In the genomic region with DNA sequence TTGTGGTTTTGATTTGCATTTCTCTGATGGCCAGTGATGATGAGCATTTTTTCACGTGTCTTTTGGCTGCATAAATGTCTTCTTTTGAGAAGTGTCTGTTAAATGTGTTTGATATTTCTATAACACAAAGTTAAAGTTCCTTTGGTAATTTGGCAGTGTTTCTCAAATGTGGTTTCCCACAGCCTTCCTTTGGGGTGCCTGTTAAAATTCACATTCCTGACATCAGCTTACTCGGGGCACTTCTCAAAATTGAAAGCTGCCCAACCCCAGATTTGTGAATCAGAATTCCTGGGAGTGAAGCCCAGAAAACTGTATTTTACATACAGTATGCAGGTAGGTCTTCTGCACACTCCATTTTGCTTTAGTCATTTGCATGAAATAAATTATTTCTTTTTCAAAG, we compare ENCODE assay signal across 23 cellular contexts.
DNase-seq lines count a peak whose midpoint lies in the region; ATAC-seq and TF ChIP-seq lines count a peak whose summit lies in the region.
"Had no signal": no experiment of that assay in that cellular context is flagged by ENCODE, and none has a peak within 500 bp of the region (broad histone marks: within the 10 kb centered on the region; RNA-seq: fewer than 3 reads in every experiment).

No MANE protein-coding gene starts in this region.

- H3K9me3 Mint-ChIP-seq in CD4-positive, alpha-beta memory T cell: no peaks in the 10 kb centered on the region
- H3K9me3 Mint-ChIP-seq in natural killer cell treated with Interleukin-12 subunit alpha and Interleukin-12 subunit beta and Interleukin-15 and Interleukin-18, amount 100 ng/mL, for 72 hours: no peaks in the 10 kb centered on the region
- H3K9me3 Mint-ChIP-seq: activated CD4-positive, alpha-beta T cell treated with anti-CD3 and anti-CD28 coated beads, Interleukin-2, amount 10 ng/mL, durations not matched to agents 24 days and 14 days; stimulated activated naive CD8-positive, alpha-beta T cell treated with anti-CD3 and anti-CD28 coated beads, Interleukin-15, amount 100 ng/mL, for 72 hours had no signal

- no peak overlapping the region for H3K27ac ChIP-seq in CD4-positive, alpha-beta memory T cell (ENCODE audit: low read depth, low read length)
- H3K27ac ChIP-seq in GM23248 (no peak overlapping the region), VCaP (peak overlapping the region; percentile 55)
- H3K27ac ChIP-seq: brain microvascular endothelial cell, tibial nerve had no signal

- H3K4me3 ChIP-seq in CD4-positive, alpha-beta memory T cell (ENCODE audit: low read length in 2 of 2): no peak overlapping the region
- no peak overlapping the region for H3K4me3 ChIP-seq in GM23248
- H3K4me3 ChIP-seq: HAP-1, smooth muscle cell, tibial nerve had no signal

- H3K27me3 Mint-ChIP-seq in CD4-positive, alpha-beta memory T cell: no peaks in the 10 kb centered on the region
- no peaks in the 10 kb centered on the region for H3K27me3 Mint-ChIP-seq in natural killer cell treated with Interleukin-12 subunit alpha and Interleukin-12 subunit beta and Interleukin-15 and Interleukin-18, amount 100 ng/mL, for 72 hours
- H3K27me3 Mint-ChIP-seq: activated CD4-positive, alpha-beta T cell treated with anti-CD3 and anti-CD28 coated beads, Interleukin-2, amount 10 ng/mL, durations not matched to agents 24 days and 14 days; stimulated activated naive CD8-positive, alpha-beta T cell treated with anti-CD3 and anti-CD28 coated beads, Interleukin-15, amount 100 ng/mL, for 72 hours had no signal

- in situ Hi-C loops in GM23248 (cut with MboI): no loop called here

- no peak overlapping the region for H3K9ac ChIP-seq in GM23248

- H4K20me1 ChIP-seq in GM23248 (ENCODE audit: insufficient read depth): no peaks in the 10 kb centered on the region

- no peaks in the 10 kb centered on the region for H3K9me3 ChIP-seq in CD4-positive, alpha-beta memory T cell (ENCODE audit: control insufficient read depth in 1 of 2, low read length in 2 of 2)
- H3K9me3 ChIP-seq in GM23248 (ENCODE audit: low read depth): no peaks in the 10 kb centered on the region
- H3K9me3 ChIP-seq: HAP-1, tibial nerve had no signal

- H3K4me3 Mint-ChIP-seq in CD4-positive, alpha-beta memory T cell: no peak overlapping the region
- H3K4me3 Mint-ChIP-seq in natural killer cell treated with Interleukin-12 subunit alpha and Interleukin-12 subunit beta and Interleukin-15 and Interleukin-18, amount 100 ng/mL, for 72 hours: peak overlapping the region; percentile 31
- H3K4me3 Mint-ChIP-seq: activated CD4-positive, alpha-beta T cell treated with anti-CD3 and anti-CD28 coated beads, Interleukin-2, amount 10 ng/mL, durations not matched to agents 24 days and 14 days; activated T-cell treated with anti-CD3 and anti-CD28 coated beads, Interleukin-2, amount 50 U/mL, for 4 hours; naive B cell; stimulated activated naive CD8-positive, alpha-beta T cell treated with anti-CD3 and anti-CD28 coated beads, Interleukin-15, amount 100 ng/mL, for 72 hours had no signal

- peaks cover 43% of the 10 kb centered on the region for H3K79me2 ChIP-seq in GM23248 (ENCODE audit: insufficient read depth)

- H3K9me2 ChIP-seq in GM23248 (ENCODE audit: insufficient read depth): no peaks in the 10 kb centered on the region

- peaks cover 9% of the 10 kb centered on the region for H3K4me1 ChIP-seq in CD4-positive, alpha-beta memory T cell (ENCODE audit: insufficient read depth, low read length)
- H3K4me1 ChIP-seq in GM23248 (ENCODE audit: insufficient read depth): peaks cover 24% of the 10 kb centered on the region
- H3K4me1 ChIP-seq: HAP-1 had no signal

- CTCF ChIA-PET in CD4-positive, alpha-beta memory T cell (lab: Charles Lee; ENCODE audit: partially characterized antibody): no interaction called here

- peaks cover 14 to 34% (median 28%) of the 10 kb centered on the region in 4 donors for H3K4me1 Mint-ChIP-seq in CD4-positive, alpha-beta memory T cell
- peaks cover 4 to 34% of the 10 kb centered on the region in 2 donors for H3K4me1 Mint-ChIP-seq in natural killer cell treated with Interleukin-12 subunit alpha and Interleukin-12 subunit beta and Interleukin-15 and Interleukin-18, amount 100 ng/mL, for 72 hours (ENCODE audit: low read depth in 2 of 2)
- H3K4me1 Mint-ChIP-seq: naive B cell had no signal

- WGBS in GM23248 (ENCODE audit: low coverage in 1 of 2, low lambda C conversion rate in 2 of 2, missing lambda C conversion rate in 2 of 2), 2 experiments: 49 to 68% methylated on average over 2 of the region's 2 CpGs

- POLR2A ChIA-PET in CD4-positive, alpha-beta memory T cell (lab: Charles Lee; ENCODE audit: partially characterized antibody): no interaction called here

- H3K4me2 ChIP-seq in GM23248 (ENCODE audit: unreplicated experiment): no peak overlapping the region
- H3K4me2 ChIP-seq: smooth muscle cell had no signal

- intact Hi-C loops in CD4-positive, alpha-beta memory T cell (cut with micrococcal nuclease): no loop called here

- H3K36me3 ChIP-seq in CD4-positive, alpha-beta memory T cell (ENCODE audit: insufficient read depth, low read length): no peaks in the 10 kb centered on the region
- H3K36me3 ChIP-seq in GM23248 (ENCODE audit: low read depth): no peaks in the 10 kb centered on the region
- H3K36me3 ChIP-seq: brain microvascular endothelial cell, HAP-1, tibial nerve had no signal

- TF ChIP-seq CTCF in VCaP (conservative IDR thresholded peaks at IDR 0.05): no peak

- peak overlapping the region in 4 of 7 donors; percentile 20 to 67 (median 57) for H3K27ac Mint-ChIP-seq in CD4-positive, alpha-beta memory T cell
- H3K27ac Mint-ChIP-seq in natural killer cell treated with Interleukin-12 subunit alpha and Interleukin-12 subunit beta and Interleukin-15 and Interleukin-18, amount 100 ng/mL, for 72 hours: peak overlapping the region in 1 of 2 donors; percentile 31
- H3K27ac Mint-ChIP-seq: activated CD4-positive, alpha-beta T cell treated with anti-CD3 and anti-CD28 coated beads, Interleukin-2, amount 10 ng/mL, durations not matched to agents 24 days and 14 days; naive B cell; stimulated activated naive CD8-positive, alpha-beta T cell treated with anti-CD3 and anti-CD28 coated beads, Interleukin-15, amount 100 ng/mL, for 72 hours had no signal

- no peak for DNase-seq in CD4-positive, alpha-beta memory T cell
- DNase-seq in GM23248 (peak; percentile 28), NAMALWA (ENCODE audit: low spot score) (no peak)
- DNase-seq in natural killer cell treated with Interleukin-12 subunit alpha and Interleukin-12 subunit beta and Interleukin-15 and Interleukin-18, amount 100 ng/mL, for 72 hours (ENCODE audit: low spot score): no peak
- DNase-seq: activated CD4-positive, alpha-beta T cell treated with anti-CD3 and anti-CD28 coated beads, Interleukin-2, amount 10 ng/mL, durations not matched to agents 24 days and 14 days; activated T-cell treated with anti-CD3 and anti-CD28 coated beads, Interleukin-2, amount 50 U/mL, for 4 hours; brain microvascular endothelial cell; left ventricle myocardium superior; MV-4-11; naive B cell; NCI-H146; NCI-H446 treated with DMSO at 0.1 percent for 48 hours; NCI-H82; stimulated activated CD4-positive, alpha-beta T cell treated with anti-CD3 and anti-CD28 coated beads, Interleukin-1b, Interleukin-23, amount 100 ng/mL, for 48 hours; stimulated activated CD8-positive, alpha-beta memory T cell treated with anti-CD3 and anti-CD28 coated beads, Interleukin-4, amount 100 ng/mL, for 48 hours; stimulated activated naive CD8-positive, alpha-beta T cell treated with anti-CD3 and anti-CD28 coated beads, Interleukin-15, amount 100 ng/mL, for 72 hours had no signal

- H3K36me3 Mint-ChIP-seq in CD4-positive, alpha-beta memory T cell: peaks cover 7 to 9% of the 10 kb centered on the region in 2 donors
- H3K36me3 Mint-ChIP-seq in natural killer cell treated with Interleukin-12 subunit alpha and Interleukin-12 subunit beta and Interleukin-15 and Interleukin-18, amount 100 ng/mL, for 72 hours: peaks cover 4% of the 10 kb centered on the region
- H3K36me3 Mint-ChIP-seq: naive B cell had no signal

- H2AFZ ChIP-seq in GM23248: no peak overlapping the region

- no peak for ATAC-seq in natural killer cell treated with Interleukin-12 subunit alpha and Interleukin-12 subunit beta and Interleukin-15 and Interleukin-18, amount 100 ng/mL, for 72 hours
- no peak for ATAC-seq in HG02763 (IDR thresholded peaks at IDR 0.05; ENCODE audit: unreplicated experiment)
- ATAC-seq in GM21528 (IDR thresholded peaks at IDR 0.05; ENCODE audit: low FRiP score, unreplicated experiment): no peak
- ATAC-seq: activated T-cell treated with anti-CD3 and anti-CD28 coated beads, Interleukin-2, amount 50 U/mL, for 4 hours; left ventricle myocardium superior; SK-N-SH treated with all-trans-retinoic acid at 6 μM for 48 hours; stimulated activated naive CD8-positive, alpha-beta T cell treated with anti-CD3 and anti-CD28 coated beads, Interleukin-15, amount 100 ng/mL, for 72 hours had no signal

- H3F3A ChIP-seq in GM23248 (ENCODE audit: insufficient read depth): peaks cover 27% of the 10 kb centered on the region

- H3K27me3 ChIP-seq in CD4-positive, alpha-beta memory T cell (ENCODE audit: insufficient read depth, low read length): no peaks in the 10 kb centered on the region
- no peaks in the 10 kb centered on the region for H3K27me3 ChIP-seq in GM23248 (replicated peaks; ENCODE audit: insufficient read depth)
- H3K27me3 ChIP-seq: brain microvascular endothelial cell, tibial nerve had no signal
